In the genomic region with DNA sequence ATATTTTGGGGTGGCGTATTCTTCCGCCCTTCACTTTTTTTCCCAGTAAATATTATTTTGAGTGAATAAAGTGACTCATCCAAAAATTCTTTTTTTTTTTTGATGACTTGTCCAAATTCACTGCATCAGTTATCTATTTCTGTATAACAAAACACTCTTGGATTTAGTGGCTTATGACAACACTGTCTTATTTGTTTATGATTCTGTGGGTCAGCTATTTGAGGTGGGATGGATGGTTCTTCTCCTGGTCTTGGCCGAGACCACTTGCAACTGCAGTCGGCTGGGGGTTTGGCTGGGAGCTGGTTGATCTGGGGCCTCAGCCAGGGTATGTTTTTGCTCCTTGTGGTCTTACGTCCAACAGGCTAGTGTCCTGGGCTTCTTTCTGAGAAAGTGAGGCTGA, we compare ENCODE assay signal across 13 cellular contexts. TPM values are rescaled to one million over a fixed set of nuclear protein-coding genes. Genes with fewer than 3 reads are reported as not detected.
DNase-seq lines count a peak whose midpoint lies in the region; ATAC-seq and TF ChIP-seq lines count a peak whose summit lies in the region.
"Had no signal": no experiment of that assay in that cellular context is flagged by ENCODE, and none has a peak within 500 bp of the region (broad histone marks: within the 10 kb centered on the region; RNA-seq: fewer than 3 reads in every experiment).

No MANE protein-coding gene starts in this region.

- intact Hi-C loops in adrenal gland (cut with DNase I): loop anchor here (5.0 to 10.0 kb wide), 2 partner anchors 48 to 65 kb away; partner anchors contain the start of gene PNRC2 (in 1 of the 2)
- intact Hi-C loops in left cardiac atrium (cut with DNase I): loop anchor here (2.0 to 10.0 kb wide), 2 partner anchors 41 to 65 kb away; partner anchors contain the start of gene PNRC2 (in 1 of the 2)
- intact Hi-C loops in psoas muscle (cut with DNase I): loop anchor here in 1 of 2 donors (5.0 kb wide), 1 partner anchor 63 kb away; the partner anchor contains the start of gene PNRC2

- no peak for TF ChIP-seq CTCF in 22Rv1 (IDR thresholded peaks at IDR 0.05)
- no peak for TF ChIP-seq CTCF in adrenal gland (IDR thresholded peaks at IDR 0.05)
- no peak for TF ChIP-seq CTCF in psoas muscle (IDR thresholded peaks at IDR 0.05)

- H3K27me3 ChIP-seq in adrenal gland: no peaks in the 10 kb centered on the region
- no peaks in the 10 kb centered on the region for H3K27me3 ChIP-seq in psoas muscle (ENCODE audit: insufficient read depth in 3 of 3, low read length in 2 of 3)

- TF ChIP-seq POLR2A in adrenal gland (IDR thresholded peaks at IDR 0.05) (no peak), GM18505 (IDR thresholded peaks at IDR 0.05; ENCODE audit: borderline replicate concordance, extremely low read depth, insufficient read depth, insufficient read length) (no peak)

- no peaks in the 10 kb centered on the region for H3K36me3 ChIP-seq in adrenal gland (replicated peaks in 1 of 2)
- no peaks in the 10 kb centered on the region for H3K36me3 ChIP-seq in psoas muscle (ENCODE audit: insufficient read depth in 1 of 2, low read depth in 1 of 2)

- DNase-seq in adrenal gland: peak in 2 of 7 donors; percentile 22 to 45
- peak; percentile 39 for DNase-seq in left cardiac atrium
- peak in 1 of 2 donors; percentile 53 for DNase-seq in psoas muscle
- DNase-seq in NCI-H1105 treated with DMSO at 0.1 percent for 48 hours (lab: John Stamatoyannopoulos, UW): no peak
- DNase-seq in GM19238 (ENCODE audit: insufficient read length, low spot score): no peak
- DNase-seq in NCI-H2081 treated with DMSO at 0.1 percent for 48 hours (lab: John Stamatoyannopoulos, UW): no peak
- DNase-seq: activated CD4-positive, alpha-beta T cell treated with anti-CD3 and anti-CD28 coated beads for 36 hours; H7; NCI-H226 had no signal

- 52 to 72% (median 67%) methylated on average over 5 of the region's 5 CpGs for WGBS in adrenal gland, 4 donors
- WGBS in psoas muscle, 3 donors: 68 to 78% (median 77%) methylated on average over 5 of the region's 5 CpGs

- peaks cover 28 to 44% of the 10 kb centered on the region in 2 donors for H3K4me1 ChIP-seq in adrenal gland (replicated peaks in 1 of 2)
- peaks cover 57% of the 10 kb centered on the region for H3K4me1 ChIP-seq in psoas muscle

- no peaks in the 10 kb centered on the region for H3K9me3 ChIP-seq in adrenal gland (replicated peaks in 1 of 3)
- H3K9me3 ChIP-seq in psoas muscle: no peaks in the 10 kb centered on the region

- H3K27ac ChIP-seq in 22Rv1 (peak overlapping the region; percentile 96), adrenal gland (peak overlapping the region in 4 of 5 donors; percentile 92 to 94 (median 92)), psoas muscle (peak overlapping the region; percentile 92)
- H3K27ac ChIP-seq: KMS-11 had no signal

- H3K4me3 ChIP-seq in adrenal gland (no peak overlapping the region), psoas muscle (no peak overlapping the region)

- peak; percentile 23 to 30 for ATAC-seq in left cardiac atrium
- ATAC-seq in psoas muscle: no peak
- no peak for ATAC-seq in GM18505 (IDR thresholded peaks at IDR 0.05; ENCODE audit: unreplicated experiment)
- ATAC-seq: activated CD4-positive, alpha-beta T cell treated with anti-CD3 and anti-CD28 coated beads for 36 hours; activated naive CD4-positive, alpha-beta T cell treated with anti-CD3 and anti-CD28 coated beads, Interleukin-2, amount 50 U/mL, for 72 hours had no signal

RNA-seq across cellular contexts. Expression of gene SRSF10, which starts 39.9 kb away (rescaled TPM):
- 100 to 1,000 TPM in 6 of 8 donors, 10 to 100 TPM in 2; 65.8 to 139 (median 105) TPM for total RNA-seq in adrenal gland
- polyA plus RNA-seq in adrenal gland: 100 to 1,000 TPM in 1 of 3 donors, 10 to 100 TPM in 2; 90.0 to 190 (median 99.0) TPM
- 10 to 100 TPM; 49.5 to 59.3 TPM for total RNA-seq in left cardiac atrium
- 10 to 100 TPM; 29.5 to 54.0 (median 46.7) TPM for total RNA-seq in psoas muscle
- polyA plus RNA-seq in psoas muscle: 10 to 100 TPM; 28.8 to 56.6 (median 42.0) TPM

Comparison
In these comparisons a context has a peak if more than half of its experiments do, and no peak if none do; other contexts are left out.
1. ATAC-seq: peak in left cardiac atrium (2 of 2); none in psoas muscle (0 of 4) and GM18505 (single experiment).
2. Peak in every context shown above with its lines, with median percentiles within 50 percentile points of each other: H3K27ac ChIP-seq.